Comparison of ENCODE assay signal across 1 cellular context in the genomic region with DNA sequence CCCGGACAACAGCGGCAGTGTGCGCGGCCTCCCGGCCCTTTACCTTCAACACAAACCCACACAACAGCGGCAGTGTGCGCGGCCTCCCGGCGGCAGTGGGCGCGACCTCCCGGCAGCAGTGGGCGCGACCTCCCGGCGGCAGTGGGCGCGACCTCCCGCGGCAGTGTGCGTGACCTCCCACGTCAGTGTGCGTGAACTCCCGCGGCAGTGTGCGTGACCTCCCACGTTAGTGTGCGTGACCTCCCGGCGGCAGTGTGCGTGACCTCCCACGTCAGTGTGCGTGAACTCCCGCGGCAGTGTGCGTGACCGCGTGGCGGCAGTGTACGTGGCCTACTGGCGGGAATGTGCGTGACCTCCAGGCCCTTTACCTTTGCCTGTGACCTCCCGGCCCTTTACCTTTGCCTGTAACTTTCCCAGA.
TF ChIP-seq lines count a peak whose summit lies in the region.

No MANE protein-coding gene starts in this region.

TF ChIP-seq in HepG2, 621 proteins besides CTCF, POLR2A, EP300 and RAD21 (continued from another document and continues in another):
- no peak for TF ChIP-seq ZNF263 (CRISPR knock-in tag; IDR thresholded peaks at IDR 0.05)
- TF ChIP-seq ZNF563 (CRISPR knock-in tag; IDR thresholded peaks at IDR 0.05) = no peak
- no peak for TF ChIP-seq SAFB2 (CRISPR knock-in tag; IDR thresholded peaks at IDR 0.05; ENCODE audit: borderline replicate concordance, low read depth)
- TF ChIP-seq, protein P1, sequence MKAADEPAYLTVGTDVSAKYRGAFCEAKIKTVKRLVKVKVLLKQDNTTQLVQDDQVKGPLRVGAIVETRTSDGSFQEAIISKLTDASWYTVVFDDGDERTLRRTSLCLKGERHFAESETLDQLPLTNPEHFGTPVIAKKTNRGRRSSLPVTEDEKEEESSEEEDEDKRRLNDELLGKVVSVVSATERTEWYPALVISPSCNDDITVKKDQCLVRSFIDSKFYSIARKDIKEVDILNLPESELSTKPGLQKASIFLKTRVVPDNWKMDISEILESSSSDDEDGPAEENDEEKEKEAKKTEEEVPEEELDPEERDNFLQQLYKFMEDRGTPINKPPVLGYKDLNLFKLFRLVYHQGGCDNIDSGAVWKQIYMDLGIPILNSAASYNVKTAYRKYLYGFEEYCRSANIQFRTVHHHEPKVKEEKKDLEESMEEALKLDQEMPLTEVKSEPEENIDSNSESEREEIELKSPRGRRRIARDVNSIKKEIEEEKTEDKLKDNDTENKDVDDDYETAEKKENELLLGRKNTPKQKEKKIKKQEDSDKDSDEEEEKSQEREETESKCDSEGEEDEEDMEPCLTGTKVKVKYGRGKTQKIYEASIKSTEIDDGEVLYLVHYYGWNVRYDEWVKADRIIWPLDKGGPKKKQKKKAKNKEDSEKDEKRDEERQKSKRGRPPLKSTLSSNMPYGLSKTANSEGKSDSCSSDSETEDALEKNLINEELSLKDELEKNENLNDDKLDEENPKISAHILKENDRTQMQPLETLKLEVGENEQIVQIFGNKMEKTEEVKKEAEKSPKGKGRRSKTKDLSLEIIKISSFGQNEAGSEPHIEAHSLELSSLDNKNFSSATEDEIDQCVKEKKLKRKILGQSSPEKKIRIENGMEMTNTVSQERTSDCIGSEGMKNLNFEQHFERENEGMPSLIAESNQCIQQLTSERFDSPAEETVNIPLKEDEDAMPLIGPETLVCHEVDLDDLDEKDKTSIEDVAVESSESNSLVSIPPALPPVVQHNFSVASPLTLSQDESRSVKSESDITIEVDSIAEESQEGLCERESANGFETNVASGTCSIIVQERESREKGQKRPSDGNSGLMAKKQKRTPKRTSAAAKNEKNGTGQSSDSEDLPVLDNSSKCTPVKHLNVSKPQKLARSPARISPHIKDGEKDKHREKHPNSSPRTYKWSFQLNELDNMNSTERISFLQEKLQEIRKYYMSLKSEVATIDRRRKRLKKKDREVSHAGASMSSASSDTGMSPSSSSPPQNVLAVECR (CRISPR knock-in tag; IDR thresholded peaks at IDR 0.05; ENCODE audit: borderline replicate concordance) = peak; percentile 59; the same call in 1 of the 2 replicates
- TF ChIP-seq, protein P2, sequence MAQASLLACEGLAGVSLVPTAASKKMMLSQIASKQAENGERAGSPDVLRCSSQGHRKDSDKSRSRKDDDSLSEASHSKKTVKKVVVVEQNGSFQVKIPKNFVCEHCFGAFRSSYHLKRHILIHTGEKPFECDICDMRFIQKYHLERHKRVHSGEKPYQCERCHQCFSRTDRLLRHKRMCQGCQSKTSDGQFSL (CRISPR knock-in tag; IDR thresholded peaks at IDR 0.05) = no peak
- TF ChIP-seq SPEN (CRISPR knock-in tag; IDR thresholded peaks at IDR 0.05; ENCODE audit: low read depth) = peak; percentile 74; the same call in 1 of the 2 replicates
- no peak for TF ChIP-seq ZNF556 (CRISPR knock-in tag; IDR thresholded peaks at IDR 0.05; ENCODE audit: borderline replicate concordance)
- TF ChIP-seq, protein P3, sequence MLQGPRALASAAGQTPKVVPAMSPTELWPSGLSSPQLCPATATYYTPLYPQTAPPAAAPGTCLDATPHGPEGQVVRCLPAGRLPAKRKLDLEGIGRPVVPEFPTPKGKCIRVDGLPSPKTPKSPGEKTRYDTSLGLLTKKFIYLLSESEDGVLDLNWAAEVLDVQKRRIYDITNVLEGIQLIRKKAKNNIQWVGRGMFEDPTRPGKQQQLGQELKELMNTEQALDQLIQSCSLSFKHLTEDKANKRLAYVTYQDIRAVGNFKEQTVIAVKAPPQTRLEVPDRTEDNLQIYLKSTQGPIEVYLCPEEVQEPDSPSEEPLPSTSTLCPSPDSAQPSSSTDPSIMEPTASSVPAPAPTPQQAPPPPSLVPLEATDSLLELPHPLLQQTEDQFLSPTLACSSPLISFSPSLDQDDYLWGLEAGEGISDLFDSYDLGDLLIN (CRISPR knock-in tag; IDR thresholded peaks at IDR 0.05; ENCODE audit: borderline replicate concordance) = no peak
- TF ChIP-seq, protein P4, sequence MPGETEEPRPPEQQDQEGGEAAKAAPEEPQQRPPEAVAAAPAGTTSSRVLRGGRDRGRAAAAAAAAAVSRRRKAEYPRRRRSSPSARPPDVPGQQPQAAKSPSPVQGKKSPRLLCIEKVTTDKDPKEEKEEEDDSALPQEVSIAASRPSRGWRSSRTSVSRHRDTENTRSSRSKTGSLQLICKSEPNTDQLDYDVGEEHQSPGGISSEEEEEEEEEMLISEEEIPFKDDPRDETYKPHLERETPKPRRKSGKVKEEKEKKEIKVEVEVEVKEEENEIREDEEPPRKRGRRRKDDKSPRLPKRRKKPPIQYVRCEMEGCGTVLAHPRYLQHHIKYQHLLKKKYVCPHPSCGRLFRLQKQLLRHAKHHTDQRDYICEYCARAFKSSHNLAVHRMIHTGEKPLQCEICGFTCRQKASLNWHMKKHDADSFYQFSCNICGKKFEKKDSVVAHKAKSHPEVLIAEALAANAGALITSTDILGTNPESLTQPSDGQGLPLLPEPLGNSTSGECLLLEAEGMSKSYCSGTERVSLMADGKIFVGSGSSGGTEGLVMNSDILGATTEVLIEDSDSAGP (CRISPR knock-in tag; IDR thresholded peaks at IDR 0.05; ENCODE audit: borderline replicate concordance) = peak; percentile 55; the same call in 1 of the 2 replicates
- 0 out of 2 replicates have a peak, but pooled peaks have one; percentile 29 for TF ChIP-seq IRF2 (CRISPR knock-in tag; IDR thresholded peaks at IDR 0.05)
- no peak for TF ChIP-seq ZNF33A (CRISPR knock-in tag; IDR thresholded peaks at IDR 0.05; ENCODE audit: borderline replicate concordance)
- TF ChIP-seq, protein P5, sequence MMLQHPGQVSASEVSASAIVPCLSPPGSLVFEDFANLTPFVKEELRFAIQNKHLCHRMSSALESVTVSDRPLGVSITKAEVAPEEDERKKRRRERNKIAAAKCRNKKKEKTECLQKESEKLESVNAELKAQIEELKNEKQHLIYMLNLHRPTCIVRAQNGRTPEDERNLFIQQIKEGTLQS (CRISPR knock-in tag; IDR thresholded peaks at IDR 0.05) = no peak
- TF ChIP-seq EED (CRISPR knock-in tag; IDR thresholded peaks at IDR 0.05) = no peak
- peak; percentile 51; the same call in 1 of the 2 replicates for TF ChIP-seq RXRA (CRISPR knock-in tag; IDR thresholded peaks at IDR 0.05)
- peak; percentile 72 for TF ChIP-seq ZFY (CRISPR knock-in tag; IDR thresholded peaks at IDR 0.05)
- TF ChIP-seq ZFYVE20 (CRISPR knock-in tag; IDR thresholded peaks at IDR 0.05; ENCODE audit: borderline replicate concordance, low read depth) = no peak
- TF ChIP-seq THAP11 (CRISPR knock-in tag; IDR thresholded peaks at IDR 0.05) = peak; percentile 82
- TF ChIP-seq ZSCAN20 (CRISPR knock-in tag; IDR thresholded peaks at IDR 0.05; ENCODE audit: borderline replicate concordance) = no peak
- peak; percentile 81 for TF ChIP-seq ZFX (CRISPR knock-in tag; IDR thresholded peaks at IDR 0.05; ENCODE audit: low read depth)
- peak; percentile 30; the same call in 1 of the 2 replicates for TF ChIP-seq RXRB (CRISPR knock-in tag; IDR thresholded peaks at IDR 0.05; ENCODE audit: borderline replicate concordance)
- TF ChIP-seq SP1 (IDR thresholded peaks at IDR 0.05) = no peak
- no peak for TF ChIP-seq SP1 (CRISPR knock-in tag; IDR thresholded peaks at IDR 0.05)
- TF ChIP-seq TRIM24 (CRISPR knock-in tag; IDR thresholded peaks at IDR 0.05) = no peak
- no peak for TF ChIP-seq FOXC1 (CRISPR knock-in tag; IDR thresholded peaks at IDR 0.05; ENCODE audit: borderline replicate concordance)
- TF ChIP-seq, protein P6, sequence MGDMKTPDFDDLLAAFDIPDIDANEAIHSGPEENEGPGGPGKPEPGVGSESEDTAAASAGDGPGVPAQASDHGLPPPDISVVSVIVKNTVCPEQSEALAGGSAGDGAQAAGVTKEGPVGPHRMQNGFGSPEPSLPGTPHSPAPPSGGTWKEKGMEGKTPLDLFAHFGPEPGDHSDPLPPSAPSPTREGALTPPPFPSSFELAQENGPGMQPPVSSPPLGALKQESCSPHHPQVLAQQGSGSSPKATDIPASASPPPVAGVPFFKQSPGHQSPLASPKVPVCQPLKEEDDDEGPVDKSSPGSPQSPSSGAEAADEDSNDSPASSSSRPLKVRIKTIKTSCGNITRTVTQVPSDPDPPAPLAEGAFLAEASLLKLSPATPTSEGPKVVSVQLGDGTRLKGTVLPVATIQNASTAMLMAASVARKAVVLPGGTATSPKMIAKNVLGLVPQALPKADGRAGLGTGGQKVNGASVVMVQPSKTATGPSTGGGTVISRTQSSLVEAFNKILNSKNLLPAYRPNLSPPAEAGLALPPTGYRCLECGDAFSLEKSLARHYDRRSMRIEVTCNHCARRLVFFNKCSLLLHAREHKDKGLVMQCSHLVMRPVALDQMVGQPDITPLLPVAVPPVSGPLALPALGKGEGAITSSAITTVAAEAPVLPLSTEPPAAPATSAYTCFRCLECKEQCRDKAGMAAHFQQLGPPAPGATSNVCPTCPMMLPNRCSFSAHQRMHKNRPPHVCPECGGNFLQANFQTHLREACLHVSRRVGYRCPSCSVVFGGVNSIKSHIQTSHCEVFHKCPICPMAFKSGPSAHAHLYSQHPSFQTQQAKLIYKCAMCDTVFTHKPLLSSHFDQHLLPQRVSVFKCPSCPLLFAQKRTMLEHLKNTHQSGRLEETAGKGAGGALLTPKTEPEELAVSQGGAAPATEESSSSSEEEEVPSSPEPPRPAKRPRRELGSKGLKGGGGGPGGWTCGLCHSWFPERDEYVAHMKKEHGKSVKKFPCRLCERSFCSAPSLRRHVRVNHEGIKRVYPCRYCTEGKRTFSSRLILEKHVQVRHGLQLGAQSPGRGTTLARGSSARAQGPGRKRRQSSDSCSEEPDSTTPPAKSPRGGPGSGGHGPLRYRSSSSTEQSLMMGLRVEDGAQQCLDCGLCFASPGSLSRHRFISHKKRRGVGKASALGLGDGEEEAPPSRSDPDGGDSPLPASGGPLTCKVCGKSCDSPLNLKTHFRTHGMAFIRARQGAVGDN (CRISPR knock-in tag; IDR thresholded peaks at IDR 0.05) = peak; percentile 95
- TF ChIP-seq SAP130 (CRISPR knock-in tag; IDR thresholded peaks at IDR 0.05; ENCODE audit: low read depth) = peak; percentile 30; the same call in 1 of the 2 replicates
- TF ChIP-seq SIN3A (IDR thresholded peaks at IDR 0.05; ENCODE audit: borderline replicate concordance, low read depth, low read length) = no peak
- TF ChIP-seq ZNF607 (CRISPR knock-in tag; IDR thresholded peaks at IDR 0.05; ENCODE audit: borderline replicate concordance) = no peak
- TF ChIP-seq GATA4 (IDR thresholded peaks at IDR 0.05; ENCODE audit: borderline replicate concordance, low read depth) = no peak
- peak; percentile 17; the same call in 1 of the 2 replicates for TF ChIP-seq TAF1 (CRISPR knock-in tag; IDR thresholded peaks at IDR 0.05)
- TF ChIP-seq GABPB1 (CRISPR knock-in tag; IDR thresholded peaks at IDR 0.05) = peak; percentile 64
- TF ChIP-seq, protein P7, sequence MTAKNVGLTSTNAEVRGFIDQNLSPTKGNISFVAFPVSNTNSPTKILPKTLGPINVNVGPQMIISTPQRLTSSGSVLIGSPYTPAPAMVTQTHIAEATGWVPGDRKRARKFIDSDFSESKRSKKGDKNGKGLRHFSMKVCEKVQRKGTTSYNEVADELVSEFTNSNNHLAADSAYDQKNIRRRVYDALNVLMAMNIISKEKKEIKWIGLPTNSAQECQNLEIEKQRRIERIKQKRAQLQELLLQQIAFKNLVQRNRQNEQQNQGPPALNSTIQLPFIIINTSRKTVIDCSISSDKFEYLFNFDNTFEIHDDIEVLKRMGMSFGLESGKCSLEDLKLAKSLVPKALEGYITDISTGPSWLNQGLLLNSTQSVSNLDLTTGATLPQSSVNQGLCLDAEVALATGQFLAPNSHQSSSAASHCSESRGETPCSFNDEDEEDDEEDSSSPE (CRISPR knock-in tag; IDR thresholded peaks at IDR 0.05) = peak; percentile 83
- TF ChIP-seq MAFG (CRISPR knock-in tag; IDR thresholded peaks at IDR 0.05) = no peak
- TF ChIP-seq SIX1 (CRISPR knock-in tag; IDR thresholded peaks at IDR 0.05; ENCODE audit: borderline replicate concordance) = no peak
- TF ChIP-seq ZNF282 (IDR thresholded peaks at IDR 0.05; ENCODE audit: partially characterized antibody) = no peak
- TF ChIP-seq, protein P8, sequence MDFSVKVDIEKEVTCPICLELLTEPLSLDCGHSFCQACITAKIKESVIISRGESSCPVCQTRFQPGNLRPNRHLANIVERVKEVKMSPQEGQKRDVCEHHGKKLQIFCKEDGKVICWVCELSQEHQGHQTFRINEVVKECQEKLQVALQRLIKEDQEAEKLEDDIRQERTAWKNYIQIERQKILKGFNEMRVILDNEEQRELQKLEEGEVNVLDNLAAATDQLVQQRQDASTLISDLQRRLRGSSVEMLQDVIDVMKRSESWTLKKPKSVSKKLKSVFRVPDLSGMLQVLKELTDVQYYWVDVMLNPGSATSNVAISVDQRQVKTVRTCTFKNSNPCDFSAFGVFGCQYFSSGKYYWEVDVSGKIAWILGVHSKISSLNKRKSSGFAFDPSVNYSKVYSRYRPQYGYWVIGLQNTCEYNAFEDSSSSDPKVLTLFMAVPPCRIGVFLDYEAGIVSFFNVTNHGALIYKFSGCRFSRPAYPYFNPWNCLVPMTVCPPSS (IDR thresholded peaks at IDR 0.05) = no peak
- TF ChIP-seq, protein P9, sequence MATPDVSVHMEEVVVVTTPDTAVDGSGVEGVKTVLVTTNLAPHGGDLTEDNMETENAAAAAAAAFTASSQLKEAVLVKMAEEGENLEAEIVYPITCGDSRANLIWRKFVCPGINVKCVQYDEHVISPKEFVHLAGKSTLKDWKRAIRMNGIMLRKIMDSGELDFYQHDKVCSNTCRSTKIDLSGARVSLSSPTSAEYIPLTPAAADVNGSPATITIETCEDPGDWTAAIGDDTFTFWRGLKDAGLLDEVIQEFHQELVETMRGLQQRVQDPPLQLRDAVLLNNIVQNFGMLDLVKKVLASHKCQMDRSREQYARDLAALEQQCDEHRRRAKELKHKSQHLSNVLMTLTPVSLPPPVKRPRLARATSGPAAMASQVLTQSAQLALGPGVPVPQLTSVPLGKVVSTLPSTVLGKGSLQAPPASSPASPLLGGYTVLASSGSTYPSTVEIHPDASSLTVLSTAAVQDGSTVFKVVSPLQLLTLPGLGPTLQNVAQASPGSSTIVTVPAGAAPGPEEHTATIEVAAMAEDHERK (CRISPR knock-in tag; IDR thresholded peaks at IDR 0.05; ENCODE audit: low read depth) = peak; percentile 93
- TF ChIP-seq ZNF530 (CRISPR knock-in tag; IDR thresholded peaks at IDR 0.05; ENCODE audit: low read depth) = no peak
- TF ChIP-seq, protein P10, sequence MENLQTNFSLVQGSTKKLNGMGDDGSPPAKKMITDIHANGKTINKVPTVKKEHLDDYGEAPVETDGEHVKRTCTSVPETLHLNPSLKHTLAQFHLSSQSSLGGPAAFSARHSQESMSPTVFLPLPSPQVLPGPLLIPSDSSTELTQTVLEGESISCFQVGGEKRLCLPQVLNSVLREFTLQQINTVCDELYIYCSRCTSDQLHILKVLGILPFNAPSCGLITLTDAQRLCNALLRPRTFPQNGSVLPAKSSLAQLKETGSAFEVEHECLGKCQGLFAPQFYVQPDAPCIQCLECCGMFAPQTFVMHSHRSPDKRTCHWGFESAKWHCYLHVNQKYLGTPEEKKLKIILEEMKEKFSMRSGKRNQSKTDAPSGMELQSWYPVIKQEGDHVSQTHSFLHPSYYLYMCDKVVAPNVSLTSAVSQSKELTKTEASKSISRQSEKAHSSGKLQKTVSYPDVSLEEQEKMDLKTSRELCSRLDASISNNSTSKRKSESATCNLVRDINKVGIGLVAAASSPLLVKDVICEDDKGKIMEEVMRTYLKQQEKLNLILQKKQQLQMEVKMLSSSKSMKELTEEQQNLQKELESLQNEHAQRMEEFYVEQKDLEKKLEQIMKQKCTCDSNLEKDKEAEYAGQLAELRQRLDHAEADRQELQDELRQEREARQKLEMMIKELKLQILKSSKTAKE (CRISPR knock-in tag; IDR thresholded peaks at IDR 0.05; ENCODE audit: borderline replicate concordance) = no peak
